In genomic region chr9:128771094-128771721, GRCh38 we compare ENCODE assay signal across 8 cellular contexts. TPM values are rescaled to one million over a fixed set of nuclear protein-coding genes. Genes with fewer than 3 reads are reported as not detected.
DNase-seq lines count a peak whose midpoint lies in the region; ATAC-seq and TF ChIP-seq lines count a peak whose summit lies in the region.

No MANE protein-coding gene starts in this region.

- peak overlapping the region; percentile 80 for H3K9ac ChIP-seq in muscle layer of colon (ENCODE audit: low read length)

- H3K4me1 ChIP-seq in SJSA1 (replicated peaks) (peaks cover 16% of the 10 kb centered on the region), muscle layer of colon (ENCODE audit: insufficient read depth, low read length) (peaks cover 19% of the 10 kb centered on the region)

- peak; percentile 23 for ATAC-seq in HG02938 (IDR thresholded peaks at IDR 0.05; ENCODE audit: unreplicated experiment)

- peak overlapping the region; percentile 99 for H3K27ac Mint-ChIP-seq in activated CD4-positive, alpha-beta T cell treated with anti-CD3 and anti-CD28 coated beads, Interleukin-2, amount 10 ng/mL, durations not matched to agents 7 days and 5 days
- peak overlapping the region; percentile 83 for H3K27ac Mint-ChIP-seq in endothelial cell (ENCODE audit: unreplicated experiment)

- H3K27ac ChIP-seq in SJSA1 (peak overlapping the region; percentile 87), muscle layer of colon (ENCODE audit: low read depth, low read length) (peak overlapping the region; percentile 86)

- peak overlapping the region; percentile 69 for H3K4me3 ChIP-seq in SJSA1
- H3K4me3 ChIP-seq in muscle layer of colon (ENCODE audit: low read depth in 1 of 2, low read length in 2 of 2), result peak overlapping the region; percentile 90 to 93

- TF ChIP-seq CTCF in endothelial cell (IDR thresholded peaks at IDR 0.05; ENCODE audit: unreplicated experiment), result no peak

- H3K9me3 Mint-ChIP-seq in activated CD4-positive, alpha-beta T cell treated with anti-CD3 and anti-CD28 coated beads, Interleukin-2, amount 10 ng/mL, durations not matched to agents 7 days and 5 days, result no peaks in the 10 kb centered on the region
- no peaks in the 10 kb centered on the region for H3K9me3 Mint-ChIP-seq in endothelial cell (ENCODE audit: unreplicated experiment)

- H3K4me1 Mint-ChIP-seq in activated CD4-positive, alpha-beta T cell treated with anti-CD3 and anti-CD28 coated beads, Interleukin-2, amount 10 ng/mL, durations not matched to agents 7 days and 5 days, result peaks cover 21% of the 10 kb centered on the region
- H3K4me1 Mint-ChIP-seq in endothelial cell (ENCODE audit: unreplicated experiment), result peaks cover 15% of the 10 kb centered on the region

- H3K4me3 Mint-ChIP-seq in activated CD4-positive, alpha-beta T cell treated with anti-CD3 and anti-CD28 coated beads, Interleukin-2, amount 10 ng/mL, durations not matched to agents 7 days and 5 days, result peak overlapping the region; percentile 88
- peak overlapping the region; percentile 94 for H3K4me3 Mint-ChIP-seq in endothelial cell (ENCODE audit: unreplicated experiment)

- CTCF ChIA-PET in activated CD4-positive, alpha-beta T cell treated with anti-CD3 and anti-CD28 coated beads, Interleukin-2, amount 10 ng/mL, durations not matched to agents 7 days and 5 days (lab: Charles Lee), result interaction anchor here (0.5 to 1.4 kb wide), 5 partner anchors 22 to 127 kb away, joined by 3 to 6 read pairs (median 4); partner anchors contain the start of gene ENDOG

- POLR2A ChIA-PET in activated CD4-positive, alpha-beta T cell treated with anti-CD3 and anti-CD28 coated beads, Interleukin-2, amount 10 ng/mL, durations not matched to agents 7 days and 5 days (lab: Charles Lee), result no interaction called here

- H3K36me3 ChIP-seq in SJSA1 (peaks cover 4% of the 10 kb centered on the region; the same call in 1 of the 2 replicates), muscle layer of colon (ENCODE audit: insufficient read depth, low read length) (peaks cover 11% of the 10 kb centered on the region)

- no peaks in the 10 kb centered on the region for H3K27me3 ChIP-seq in SJSA1 (replicated peaks)
- H3K27me3 ChIP-seq in muscle layer of colon (ENCODE audit: control insufficient read depth in 1 of 2, insufficient read depth in 2 of 2, low read length in 2 of 2), result no peaks in the 10 kb centered on the region

- DNase-seq in activated CD4-positive, alpha-beta T cell treated with anti-CD3 and anti-CD28 coated beads, Interleukin-2, amount 10 ng/mL, durations not matched to agents 7 days and 5 days, result peak; percentile 33
- no peak for DNase-seq in activated CD4-positive, alpha-beta T cell treated with anti-CD3 and anti-CD28 coated beads, Interleukin-2, amount 50 U/mL, for 48 hours
- peak in 1 of 2 experiments; percentile 15 for DNase-seq in SJSA1 (ENCODE audit: low read depth in 1 of 2, low spot score in 2 of 2)
- DNase-seq in endothelial cell (ENCODE audit: low spot score), result peak; percentile 54
- no peak for DNase-seq in DMS153 (lab: John Stamatoyannopoulos, UW)
- DNase-seq in stimulated activated CD4-positive, alpha-beta T cell treated with anti-CD3 and anti-CD28 coated beads, Interleukin-4, amount 100 ng/mL, for 1 hour, result no peak

- H3K36me3 Mint-ChIP-seq in activated CD4-positive, alpha-beta T cell treated with anti-CD3 and anti-CD28 coated beads, Interleukin-2, amount 10 ng/mL, durations not matched to agents 7 days and 5 days (ENCODE audit: low read depth), result peaks cover 5% of the 10 kb centered on the region
- peaks cover 11% of the 10 kb centered on the region for H3K36me3 Mint-ChIP-seq in endothelial cell (ENCODE audit: low read depth, unreplicated experiment)

- H3K9me3 ChIP-seq in SJSA1 (replicated peaks), result peaks cover 4% of the 10 kb centered on the region; the same call in 1 of the 2 replicates
- H3K9me3 ChIP-seq in muscle layer of colon (ENCODE audit: low read length), result no peaks in the 10 kb centered on the region

- H3K27me3 Mint-ChIP-seq in activated CD4-positive, alpha-beta T cell treated with anti-CD3 and anti-CD28 coated beads, Interleukin-2, amount 10 ng/mL, durations not matched to agents 7 days and 5 days, result no peaks in the 10 kb centered on the region
- H3K27me3 Mint-ChIP-seq in endothelial cell (ENCODE audit: unreplicated experiment), result peaks cover 11% of the 10 kb centered on the region

RNA-seq across cellular contexts. Expression of gene ZER1, which starts 0.5 kb away (rescaled TPM):
- 10 to 100 TPM; 21.3 TPM for total RNA-seq in activated CD4-positive, alpha-beta T cell treated with anti-CD3 and anti-CD28 coated beads, Interleukin-2, amount 10 ng/mL, durations not matched to agents 7 days and 5 days
- total RNA-seq in SJSA1 (2014; rRNA removed; shearing (Covaris generic)), result 10.5 and 13.2 TPM in 2 replicates
- 29.2 TPM for total RNA-seq in endothelial cell (ENCODE audit: unreplicated experiment)

RNA-seq across cellular contexts. Expression of gene TBC1D13, which starts 15.8 kb away (rescaled TPM):
- 10 to 100 TPM; 18.4 to 21.1 TPM for total RNA-seq in activated CD4-positive, alpha-beta T cell treated with anti-CD3 and anti-CD28 coated beads, Interleukin-2, amount 10 ng/mL, durations not matched to agents 7 days and 5 days
- 5.9 and 20.6 TPM in 2 replicates for total RNA-seq in SJSA1 (2014; rRNA removed; shearing (Covaris generic))
- 58.8 TPM for total RNA-seq in endothelial cell (ENCODE audit: unreplicated experiment)

RNA-seq across cellular contexts. Expression of gene ENDOG, which starts 47.1 kb away (rescaled TPM):
- 10 to 100 TPM; 10.2 to 11.3 TPM for total RNA-seq in activated CD4-positive, alpha-beta T cell treated with anti-CD3 and anti-CD28 coated beads, Interleukin-2, amount 10 ng/mL, durations not matched to agents 7 days and 5 days
- 27.5 and 41.8 TPM in 2 replicates for total RNA-seq in SJSA1 (2014; rRNA removed; shearing (Covaris generic))
- total RNA-seq in endothelial cell (ENCODE audit: unreplicated experiment), result 8.1 TPM

RNA-seq across cellular contexts. Expression of gene ZDHHC12, which starts 47.3 kb away (rescaled TPM):
- 10 to 100 TPM; 86.3 to 91.5 TPM for total RNA-seq in activated CD4-positive, alpha-beta T cell treated with anti-CD3 and anti-CD28 coated beads, Interleukin-2, amount 10 ng/mL, durations not matched to agents 7 days and 5 days
- 47.1 and 62.1 TPM in 2 replicates for total RNA-seq in SJSA1 (2014; rRNA removed; shearing (Covaris generic))
- total RNA-seq in endothelial cell (ENCODE audit: unreplicated experiment), result 42.1 TPM

RNA-seq across cellular contexts. Expression of gene SPOUT1, which starts 58.4 kb away (rescaled TPM):
- total RNA-seq in activated CD4-positive, alpha-beta T cell treated with anti-CD3 and anti-CD28 coated beads, Interleukin-2, amount 10 ng/mL, durations not matched to agents 7 days and 5 days, result 10 to 100 TPM; 60.5 to 75.0 TPM
- total RNA-seq in SJSA1 (2014; rRNA removed; shearing (Covaris generic)), result 13.5 and 15.3 TPM in 2 replicates
- total RNA-seq in endothelial cell (ENCODE audit: unreplicated experiment), result 62.1 TPM

Comparison
In these comparisons a context has a peak if more than half of its experiments do, and no peak if none do; other contexts are left out.
1. DNase-seq: peak in activated CD4-positive, alpha-beta T cell treated with anti-CD3 and anti-CD28 coated beads, Interleukin-2, amount 10 ng/mL, durations not matched to agents 7 days and 5 days (single experiment) and endothelial cell (single experiment); none in activated CD4-positive, alpha-beta T cell treated with anti-CD3 and anti-CD28 coated beads, Interleukin-2, amount 50 U/mL, for 48 hours (0 of 2), DMS153 (single experiment) and stimulated activated CD4-positive, alpha-beta T cell treated with anti-CD3 and anti-CD28 coated beads, Interleukin-4, amount 100 ng/mL, for 1 hour (single experiment).